Comparison of ENCODE assay signal across 1 cellular context in genomic region chr11:17683378-17684161, GRCh38.
TF ChIP-seq lines count a peak whose summit lies in the region.

No MANE protein-coding gene starts in this region.

TF ChIP-seq in endothelial cell of umbilical vein, 7 proteins besides CTCF, POLR2A, EP300 and RAD21:
- TF ChIP-seq JUN (IDR thresholded peaks at IDR 0.05; ENCODE audit: borderline replicate concordance, insufficient read depth, insufficient read length, low read depth) = peak; percentile 72
- no peak for TF ChIP-seq POLR2AphosphoS5 (IDR thresholded peaks at IDR 0.05; ENCODE audit: insufficient read depth, low read depth, low read length)
- TF ChIP-seq MYC (IDR thresholded peaks at IDR 0.05; ENCODE audit: low read depth, low read length) = no peak
- TF ChIP-seq FOS (IDR thresholded peaks at IDR 0.05; ENCODE audit: borderline replicate concordance, insufficient read depth, low read length) = peak; percentile 65
